Comparison of ENCODE assay signal across 21 cellular contexts in genomic region chr12:110896559-110896958, GRCh38. TPM values are rescaled to one million over a fixed set of nuclear protein-coding genes. Genes with fewer than 3 reads are reported as not detected.
"Had no signal": no experiment of that assay in that cellular context is flagged by ENCODE, and none has a peak within 500 bp of the region (broad histone marks: within the 10 kb centered on the region; RNA-seq: fewer than 3 reads in every experiment).

No MANE protein-coding gene starts in this region.

- H3K79me2 ChIP-seq: hepatocyte had no signal

- H2AFZ ChIP-seq: hepatocyte had no signal

- ATAC-seq: activated T-cell treated with anti-CD3 and anti-CD28 coated beads, Interleukin-2, amount 50 U/mL, for 4 hours; lower lobe of right lung; natural killer cell treated with Interleukin-12 subunit alpha and Interleukin-12 subunit beta and Interleukin-15 and Interleukin-18, amount 100 ng/mL, for 72 hours; stimulated activated naive CD8-positive, alpha-beta T cell treated with anti-CD3 and anti-CD28 coated beads, Interleukin-15, Interleukin-2, amounts not matched to agents 100 U/mL and 50 U/mL, for 24 hours had no signal

- H3K4me3 Mint-ChIP-seq: activated CD4-positive, alpha-beta memory T cell treated with anti-CD3 and anti-CD28 coated beads for 36 hours; activated naive CD8-positive, alpha-beta T cell treated with anti-CD3 and anti-CD28 coated beads, Interleukin-2, amount 10 ng/mL, durations not matched to agents 7 days and 5 days; activated T-cell treated with anti-CD3 and anti-CD28 coated beads, Interleukin-2, amount 50 U/mL, for 4 hours; natural killer cell treated with Interleukin-12 subunit alpha and Interleukin-12 subunit beta and Interleukin-15 and Interleukin-18, amount 100 ng/mL, for 72 hours had no signal

- H3K9me3 Mint-ChIP-seq: activated CD4-positive, alpha-beta memory T cell treated with anti-CD3 and anti-CD28 coated beads for 36 hours; activated naive CD8-positive, alpha-beta T cell treated with anti-CD3 and anti-CD28 coated beads, Interleukin-2, amount 10 ng/mL, durations not matched to agents 7 days and 5 days; activated T-cell treated with anti-CD3 and anti-CD28 coated beads, Interleukin-2, amount 50 U/mL, for 4 hours; natural killer cell treated with Interleukin-12 subunit alpha and Interleukin-12 subunit beta and Interleukin-15 and Interleukin-18, amount 100 ng/mL, for 72 hours had no signal

- H3K9me3 ChIP-seq: lower lobe of right lung, suprapubic skin, upper lobe of left lung had no signal

- H3K27ac ChIP-seq: hepatocyte, lower lobe of right lung, suprapubic skin, upper lobe of left lung had no signal

- H3K4me2 ChIP-seq: hepatocyte had no signal

- FAIRE-seq: colon, endothelial cell of umbilical vein had no signal

- H3K36me3 ChIP-seq: lower lobe of right lung, suprapubic skin, upper lobe of left lung had no signal

- H3K4me1 Mint-ChIP-seq: activated naive CD8-positive, alpha-beta T cell treated with anti-CD3 and anti-CD28 coated beads, Interleukin-2, amount 10 ng/mL, durations not matched to agents 7 days and 5 days had no signal

- H3K36me3 Mint-ChIP-seq: activated CD4-positive, alpha-beta memory T cell treated with anti-CD3 and anti-CD28 coated beads for 36 hours; activated naive CD8-positive, alpha-beta T cell treated with anti-CD3 and anti-CD28 coated beads, Interleukin-2, amount 10 ng/mL, durations not matched to agents 7 days and 5 days; natural killer cell treated with Interleukin-12 subunit alpha and Interleukin-12 subunit beta and Interleukin-15 and Interleukin-18, amount 100 ng/mL, for 72 hours had no signal

- DNase-seq: activated CD4-positive, alpha-beta memory T cell treated with anti-CD3 and anti-CD28 coated beads for 36 hours; activated CD4-positive, alpha-beta T cell treated with anti-CD3 and anti-CD28 coated beads for 1 hour; activated gamma-delta T cell; activated naive CD8-positive, alpha-beta T cell treated with anti-CD3 and anti-CD28 coated beads, Interleukin-2, amount 10 ng/mL, durations not matched to agents 7 days and 5 days; activated T-cell treated with anti-CD3 and anti-CD28 coated beads, Interleukin-2, amount 50 U/mL, for 4 hours; aorta; effector CD4-positive, alpha-beta T cell; lower lobe of right lung; stimulated activated CD4-positive, alpha-beta T cell treated with anti-CD3 and anti-CD28 coated beads, Interleukin-2, amount 100 ng/mL, for 48 hours; stimulated activated CD8-positive, alpha-beta memory T cell treated with anti-CD3 and anti-CD28 coated beads, Interleukin-4, amount 100 ng/mL, for 48 hours; stimulated activated naive CD8-positive, alpha-beta T cell treated with anti-CD3 and anti-CD28 coated beads, Interleukin-15, Interleukin-2, amounts not matched to agents 100 U/mL and 50 U/mL, for 24 hours; T-helper 9 cell; upper lobe of left lung had no signal

- H3K4me3 ChIP-seq: hepatocyte, lower lobe of right lung, suprapubic skin, upper lobe of left lung had no signal

- H3K27ac Mint-ChIP-seq: activated CD4-positive, alpha-beta memory T cell treated with anti-CD3 and anti-CD28 coated beads for 36 hours; activated naive CD8-positive, alpha-beta T cell treated with anti-CD3 and anti-CD28 coated beads, Interleukin-2, amount 10 ng/mL, durations not matched to agents 7 days and 5 days; natural killer cell treated with Interleukin-12 subunit alpha and Interleukin-12 subunit beta and Interleukin-15 and Interleukin-18, amount 100 ng/mL, for 72 hours had no signal

- H3K27me3 ChIP-seq: hepatocyte, upper lobe of left lung had no signal

RNA-seq across cellular contexts. Expression of gene MYL2, which starts 23.8 kb away (rescaled TPM):
- total RNA-seq: activated CD4-positive, alpha-beta memory T cell treated with anti-CD3 and anti-CD28 coated beads for 36 hours; activated naive CD8-positive, alpha-beta T cell treated with anti-CD3 and anti-CD28 coated beads, Interleukin-2, amount 10 ng/mL, durations not matched to agents 7 days and 5 days; activated T-cell treated with anti-CD3 and anti-CD28 coated beads, Interleukin-2, amount 50 U/mL, for 4 hours; hepatocyte; lower lobe of right lung; mucosa of gallbladder; natural killer cell treated with Interleukin-12 subunit alpha and Interleukin-12 subunit beta and Interleukin-15 and Interleukin-18, amount 100 ng/mL, for 72 hours; omental fat pad; pulmonary artery endothelial cell; suprapubic skin; upper lobe of left lung had no signal
- polyA plus RNA-seq: endothelial cell of umbilical vein, hepatocyte had no signal

RNA-seq across cellular contexts. Expression of gene CCDC63, which starts 49.8 kb away (rescaled TPM):
- total RNA-seq: activated CD4-positive, alpha-beta memory T cell treated with anti-CD3 and anti-CD28 coated beads for 36 hours; activated naive CD8-positive, alpha-beta T cell treated with anti-CD3 and anti-CD28 coated beads, Interleukin-2, amount 10 ng/mL, durations not matched to agents 7 days and 5 days; activated T-cell treated with anti-CD3 and anti-CD28 coated beads, Interleukin-2, amount 50 U/mL, for 4 hours; aorta; endothelial cell of umbilical vein; hepatocyte; lower lobe of right lung; mucosa of gallbladder; natural killer cell treated with Interleukin-12 subunit alpha and Interleukin-12 subunit beta and Interleukin-15 and Interleukin-18, amount 100 ng/mL, for 72 hours; omental fat pad; pulmonary artery endothelial cell; suprapubic skin; upper lobe of left lung had no signal
- polyA plus RNA-seq: aorta, endothelial cell of umbilical vein, hepatocyte had no signal
